In genomic region chr7:71286336-71286735, GRCh38 we compare ENCODE assay signal across 21 cellular contexts.
A peak's percentile ranks its signal among the peaks of the same experiment; 100 is the strongest.
DNase-seq lines count a peak whose midpoint lies in the region; ATAC-seq and TF ChIP-seq lines count a peak whose summit lies in the region.
"Had no signal": no experiment of that assay in that cellular context is flagged by ENCODE, and none has a peak within 500 bp of the region (broad histone marks: within the 10 kb centered on the region; RNA-seq: fewer than 3 reads in every experiment).

No MANE protein-coding gene starts in this region.

- DNase-seq in SK-N-MC (ENCODE audit: low read depth, low spot score): no peak
- DNase-seq in cerebellum (ENCODE audit: low spot score): peak; percentile 74
- no peak for DNase-seq in mesenchymal stem cell
- DNase-seq in testis: peak; percentile 50
- no peak for DNase-seq in DMS153 (lab: John Stamatoyannopoulos, UW)
- DNase-seq in islet precursor cell: no peak
- no peak for DNase-seq in stomach
- DNase-seq: Calu3; effector CD4-positive, alpha-beta T cell; erythroblast; foreskin keratinocyte; hippocampal formation; lower lobe of right lung; NCI-H1092; NCI-H187 treated with DMSO at 0.1 percent for 48 hours; NCI-H748 treated with DMSO at 0.1 percent for 48 hours; RPMI8226; stimulated activated CD4-positive, alpha-beta T cell treated with anti-CD3 and anti-CD28 coated beads, Interleukin-4, amount 100 ng/mL, for 4 hours; stimulated activated naive CD4-positive, alpha-beta T cell; T-helper 9 cell had no signal

- H2BK120ac ChIP-seq in mesenchymal stem cell (ENCODE audit: low read depth, low read length): no peak overlapping the region

- H3K27ac ChIP-seq in SK-N-MC: peak overlapping the region; percentile 86
- H3K27ac ChIP-seq in mesenchymal stem cell (ENCODE audit: low read length, poor library complexity, severe bottlenecking): no peak overlapping the region
- peak overlapping the region; percentile 31 to 51 for H3K27ac ChIP-seq in testis
- peak overlapping the region in 1 of 5 donors; percentile 15 for H3K27ac ChIP-seq in stomach
- H3K27ac ChIP-seq: foreskin keratinocyte had no signal

- H3K4ac ChIP-seq in mesenchymal stem cell (ENCODE audit: low read depth in 1 of 2, low read length in 2 of 2): no peak overlapping the region

- H3K4me3 ChIP-seq in SK-N-MC (peak overlapping the region; percentile 2; the same call in 1 of the 2 replicates), mesenchymal stem cell (ENCODE audit: insufficient read depth in 1 of 2, low read depth in 1 of 2, low read length in 2 of 2) (no peak overlapping the region), testis (no peak overlapping the region), stomach (no peak overlapping the region)
- H3K4me3 ChIP-seq: lower lobe of right lung had no signal

- H3K4me2 ChIP-seq in mesenchymal stem cell (ENCODE audit: low read length, poor library complexity, severe bottlenecking): no peak overlapping the region

- no peak overlapping the region for H4K8ac ChIP-seq in mesenchymal stem cell (ENCODE audit: low read length)

- ATAC-seq in HG02642 (IDR thresholded peaks at IDR 0.05; ENCODE audit: poor library complexity, unreplicated experiment): no peak
- ATAC-seq: foreskin keratinocyte had no signal

- WGBS in mesenchymal stem cell: 87% methylated on average over 7 of the region's 7 CpGs
- 60 to 63% methylated on average over 7 of the region's 7 CpGs for WGBS in testis, 2 donors
- 62 to 78% (median 70%) methylated on average over 7 of the region's 7 CpGs for WGBS in stomach, 5 donors

- H2AFZ ChIP-seq in mesenchymal stem cell (ENCODE audit: low read depth, low read length): no peak overlapping the region

- no peak for TF ChIP-seq POLR2A in testis (IDR thresholded peaks at IDR 0.05)
- TF ChIP-seq POLR2A in stomach (IDR thresholded peaks at IDR 0.05): no peak

- H3K9me3 ChIP-seq in SK-N-MC (ENCODE audit: low read depth, low read length): no peaks in the 10 kb centered on the region
- H3K9me3 ChIP-seq in mesenchymal stem cell (ENCODE audit: control insufficient read depth, low read length): no peaks in the 10 kb centered on the region
- H3K9me3 ChIP-seq in testis: no peaks in the 10 kb centered on the region
- H3K9me3 ChIP-seq in stomach: peaks cover 0 to 12% (median 0%) of the 10 kb centered on the region in 4 donors
- H3K9me3 ChIP-seq: lower lobe of right lung had no signal

- H3K9ac ChIP-seq in SK-N-MC (ENCODE audit: insufficient read length) (no peak overlapping the region), mesenchymal stem cell (ENCODE audit: low read length) (peak overlapping the region; percentile 26)

- no peaks in the 10 kb centered on the region for H3K4me1 ChIP-seq in mesenchymal stem cell (ENCODE audit: control insufficient read depth, insufficient read depth, low read depth, low read length)
- H3K4me1 ChIP-seq in testis: peaks cover 8% of the 10 kb centered on the region
- H3K4me1 ChIP-seq in stomach: no peaks in the 10 kb centered on the region
- H3K4me1 ChIP-seq: foreskin keratinocyte, lower lobe of right lung had no signal

- H2BK5ac ChIP-seq in mesenchymal stem cell (ENCODE audit: low read depth, low read length, poor library complexity, severe bottlenecking): no peak overlapping the region

- no peak overlapping the region for H2AK5ac ChIP-seq in mesenchymal stem cell (ENCODE audit: low read length, severe bottlenecking)

- no peak overlapping the region for H3K23ac ChIP-seq in mesenchymal stem cell (ENCODE audit: low read length in 2 of 2)

- no peak for TF ChIP-seq EP300 in stomach (IDR thresholded peaks at IDR 0.05)

- TF ChIP-seq CTCF in testis (IDR thresholded peaks at IDR 0.05): no peak
- no peak for TF ChIP-seq CTCF in stomach (IDR thresholded peaks at IDR 0.05)

- H4K91ac ChIP-seq in mesenchymal stem cell (ENCODE audit: low read length): no peak overlapping the region

- no peak overlapping the region for H3K18ac ChIP-seq in mesenchymal stem cell (ENCODE audit: low read depth in 1 of 2, low read length in 2 of 2)

- intact Hi-C loops in testis (cut with DNase I; ENCODE audit: low total_unique reads) (no loop called here), stomach (cut with DNase I; ENCODE audit: low total_unique reads) (no loop called here)

- no peaks in the 10 kb centered on the region for H3K79me1 ChIP-seq in mesenchymal stem cell (replicated peaks; ENCODE audit: low read length, poor library complexity, severe bottlenecking)

- H3K14ac ChIP-seq in mesenchymal stem cell (ENCODE audit: low read length in 2 of 2): no peak overlapping the region

- no peak overlapping the region for H2BK15ac ChIP-seq in mesenchymal stem cell (ENCODE audit: low read depth, poor library complexity, severe bottlenecking)

- H2BK12ac ChIP-seq in mesenchymal stem cell (ENCODE audit: low read length in 2 of 2): no peak overlapping the region

- H3K36me3 ChIP-seq in SK-N-MC (ENCODE audit: insufficient read depth, low read length): no peaks in the 10 kb centered on the region
- H3K36me3 ChIP-seq in mesenchymal stem cell (ENCODE audit: control insufficient read depth in 1 of 2, insufficient read depth in 2 of 2, low read depth in 1 of 2, low read length in 2 of 2): no peaks in the 10 kb centered on the region
- H3K36me3 ChIP-seq in testis (ENCODE audit: low read depth, missing control alignments): no peaks in the 10 kb centered on the region
- no peaks in the 10 kb centered on the region for H3K36me3 ChIP-seq in stomach
- H3K36me3 ChIP-seq: lower lobe of right lung had no signal

- H3K27me3 ChIP-seq in mesenchymal stem cell (ENCODE audit: control insufficient read depth in 1 of 2, insufficient read depth in 1 of 2, low read length in 2 of 2): no peaks in the 10 kb centered on the region
- H3K27me3 ChIP-seq in testis: no peaks in the 10 kb centered on the region
- H3K27me3 ChIP-seq in stomach: no peaks in the 10 kb centered on the region
- H3K27me3 ChIP-seq: foreskin keratinocyte had no signal

Comparison
In these comparisons a context has a peak if more than half of its experiments do, and no peak if none do; other contexts are left out.
1. DNase-seq: peak in cerebellum (single experiment) and testis (single experiment); none in SK-N-MC (single experiment), mesenchymal stem cell (single experiment), DMS153 (single experiment), islet precursor cell (single experiment) and stomach (single experiment).